1 cellular context compared by ENCODE assay signal in genomic region chr1:33321178-33321577, GRCh38.
TF ChIP-seq lines count a peak whose summit lies in the region.

No MANE protein-coding gene starts in this region.

TF ChIP-seq in WTC11, 78 proteins besides CTCF, POLR2A, EP300 and RAD21 (continued from another document):
- no peak for TF ChIP-seq ZNF532 (CRISPR knock-in tag; IDR thresholded peaks at IDR 0.05; ENCODE audit: borderline replicate concordance)
- no peak for TF ChIP-seq FOXP4 (CRISPR knock-in tag; IDR thresholded peaks at IDR 0.05)
- TF ChIP-seq PREB (CRISPR knock-in tag; IDR thresholded peaks at IDR 0.05; ENCODE audit: borderline replicate concordance) = no peak
- no peak for TF ChIP-seq ZNF671 (CRISPR knock-in tag; IDR thresholded peaks at IDR 0.05)
- no peak for TF ChIP-seq TEAD1 (CRISPR knock-in tag; IDR thresholded peaks at IDR 0.05)
